Comparison of ENCODE assay signal across 23 cellular contexts in the genomic region with DNA sequence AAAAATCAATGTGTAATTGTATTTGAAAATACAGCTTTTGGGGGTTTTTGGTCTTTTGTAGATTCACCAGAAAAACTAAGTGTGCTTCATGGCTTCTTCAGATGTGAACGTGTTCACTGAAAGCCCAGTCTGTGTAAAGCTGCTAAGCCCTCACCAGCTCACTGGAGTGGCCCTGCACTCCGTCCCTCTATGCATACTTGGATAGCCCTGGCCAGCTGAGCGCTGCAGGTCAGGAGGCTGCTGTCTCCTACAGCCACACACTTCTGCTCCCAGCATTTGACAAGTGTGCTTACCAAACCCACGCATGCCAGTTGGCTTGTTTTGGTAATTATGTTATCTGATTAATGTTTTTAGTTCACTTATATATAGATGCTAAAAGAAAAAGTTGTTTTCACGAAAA.
"Had no signal": no experiment of that assay in that cellular context is flagged by ENCODE, and none has a peak within 500 bp of the region (broad histone marks: within the 10 kb centered on the region; RNA-seq: fewer than 3 reads in every experiment).

No MANE protein-coding gene starts in this region.

- H3K4me3 Mint-ChIP-seq: endodermal cell, nephron, type B pancreatic cell had no signal

- H3K27ac Mint-ChIP-seq: endodermal cell, type B pancreatic cell had no signal

- H3K4me3 ChIP-seq: colonic mucosa, hepatocyte, left lung, lung, psoas muscle, right lobe of liver had no signal

- H3K36me3 ChIP-seq: colonic mucosa, left lung, neutrophil, right lobe of liver had no signal

- H3K9me3 ChIP-seq: colonic mucosa, left lung, neutrophil, psoas muscle, right lobe of liver had no signal

- H3K27me3 ChIP-seq: colonic mucosa, foreskin keratinocyte, hepatocyte, left lung, neutrophil, right lobe of liver had no signal

- FAIRE-seq: endothelial cell of umbilical vein, islet of Langerhans, urothelium cell line had no signal

- H3K27ac ChIP-seq: colonic mucosa, foreskin keratinocyte, hepatocyte, left lung, neutrophil, psoas muscle, right lobe of liver had no signal

- ATAC-seq: foreskin keratinocyte, left lung, psoas muscle, right lobe of liver had no signal

- H3K9me3 Mint-ChIP-seq: type B pancreatic cell had no signal

- H3K4me1 ChIP-seq: colonic mucosa, foreskin keratinocyte, psoas muscle had no signal

- DNase-seq: colonic mucosa; dermis blood vessel endothelial cell; effector CD4-positive, alpha-beta T cell; endodermal cell; erythroblast; foreskin keratinocyte; head of caudate nucleus; left lung; mesenchymal stem cell; naive B cell; psoas muscle; retina; right lobe of liver; stimulated activated CD4-positive, alpha-beta T cell treated with anti-CD3 and anti-CD28 coated beads, Interleukin-2, amount 100 ng/mL, for 24 hours; stimulated activated naive CD4-positive, alpha-beta T cell had no signal

- H3K27me3 Mint-ChIP-seq: naive B cell, type B pancreatic cell had no signal
